In genomic region chr6:125046107-125046925, GRCh38 we compare ENCODE assay signal across 1 cellular context.
TF ChIP-seq lines count a peak whose summit lies in the region.

No MANE protein-coding gene starts in this region.

TF ChIP-seq in K562, 482 proteins besides CTCF, POLR2A, EP300 and RAD21 (continued from another document):
- TF ChIP-seq ZNF592 (IDR thresholded peaks at IDR 0.05) (no peak), FOSL1 (tag; conservative IDR thresholded peaks at IDR 0.05) (peak; percentile 52), ZNF644 (tag; IDR thresholded peaks at IDR 0.05; ENCODE audit: low read depth) (no peak), CC2D1A (IDR thresholded peaks at IDR 0.05) (peak; percentile 50), PRMT5 (CRISPR knock-in tag; IDR thresholded peaks at IDR 0.05) (no peak), LEF1 (IDR thresholded peaks at IDR 0.05) (no peak), JUND (IDR thresholded peaks at IDR 0.05; ENCODE audit: borderline replicate concordance, low read depth, low read length) (no peak), JUND (tag; IDR thresholded peaks at IDR 0.05; ENCODE audit: borderline replicate concordance, low read depth, low read length) (peak; percentile 20; the same call in 1 of the 3 replicates), MAZ (CRISPR knock-in tag; conservative IDR thresholded peaks at IDR 0.05 in 1 of 2, IDR thresholded peaks at IDR 0.05 in 1 of 2) (0 out of 4 replicates have a peak, but pooled peaks of 1 of the 2 experiments have one; percentile 19), ZNF133 (CRISPR knock-in tag; IDR thresholded peaks at IDR 0.05) (no peak), FOXJ2 (tag; IDR thresholded peaks at IDR 0.05) (peak; percentile 62; the same call in 1 of the 2 replicates), ZNF121 (CRISPR knock-in tag; conservative IDR thresholded peaks at IDR 0.05) (no peak), HINFP (tag; conservative IDR thresholded peaks at IDR 0.05; ENCODE audit: low read depth) (peak; percentile 82), ZNF507 (tag; conservative IDR thresholded peaks at IDR 0.05) (no peak), CTBP1 (IDR thresholded peaks at IDR 0.05; ENCODE audit: borderline replicate concordance) (peak; percentile 61; the same call in 1 of the 2 replicates), ZNF3 (CRISPR knock-in tag; IDR thresholded peaks at IDR 0.05) (no peak), HDAC1 (IDR thresholded peaks at IDR 0.05) (peak in 1 of 2 experiments; percentile 50; a peak in 1 of 4 replicates), GATA2 (CRISPR knock-in tag; IDR thresholded peaks at IDR 0.05) (peak; percentile 87), RBM22 (IDR thresholded peaks at IDR 0.05; ENCODE audit: low read depth, low read length, poor library complexity, severe bottlenecking) (no peak), ZSCAN32 (CRISPR knock-in tag; IDR thresholded peaks at IDR 0.05) (no peak), NEUROD1 (IDR thresholded peaks at IDR 0.05; ENCODE audit: borderline replicate concordance, low read depth, low read length, partially characterized antibody) (no peak), NFIX (CRISPR knock-in tag; IDR thresholded peaks at IDR 0.05; ENCODE audit: low read depth) (no peak), KLF13 (tag; IDR thresholded peaks at IDR 0.05; ENCODE audit: borderline replicate concordance, low read depth) (no peak)
